14 cellular contexts compared by ENCODE assay signal in the genomic region with DNA sequence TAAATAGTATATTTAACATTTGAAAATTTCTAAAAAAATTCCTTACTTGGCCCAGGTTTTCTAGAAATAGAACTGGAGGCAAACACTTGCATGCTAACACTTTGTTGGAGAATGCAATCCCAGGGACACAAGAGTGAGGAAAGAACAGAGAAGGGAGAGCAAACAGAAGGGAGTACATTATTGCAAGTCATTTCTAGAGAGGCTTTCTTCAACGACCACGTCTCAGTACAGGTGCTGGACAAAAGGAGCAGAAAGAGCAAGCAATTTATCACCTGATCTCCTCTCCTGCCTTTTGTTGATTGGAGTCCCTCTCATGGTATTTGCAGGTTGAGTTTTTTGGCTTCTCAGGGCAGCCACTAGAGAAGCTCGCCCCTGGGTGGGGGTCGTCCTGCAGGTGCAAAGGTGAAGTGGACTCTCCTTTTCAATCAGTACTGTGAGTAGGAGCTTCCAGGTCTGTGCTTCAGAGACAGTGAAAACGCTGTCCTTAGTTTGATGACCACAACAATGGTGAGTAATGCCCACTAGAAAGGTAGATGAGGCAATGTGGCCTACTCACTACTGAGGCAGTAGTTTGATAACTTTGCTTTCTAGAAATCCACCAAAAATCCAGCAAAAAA. TPM values are rescaled to one million over a fixed set of nuclear protein-coding genes. Genes with fewer than 3 reads are reported as not detected.
DNase-seq lines count a peak whose midpoint lies in the region; ATAC-seq and TF ChIP-seq lines count a peak whose summit lies in the region.
"Had no signal": no experiment of that assay in that cellular context is flagged by ENCODE, and none has a peak within 500 bp of the region (broad histone marks: within the 10 kb centered on the region; RNA-seq: fewer than 3 reads in every experiment).

No MANE protein-coding gene starts in this region.

- H4K20me1 ChIP-seq in hepatocyte (ENCODE audit: insufficient read depth, poor library complexity, severe bottlenecking): no peaks in the 10 kb centered on the region

- H3K9me2 ChIP-seq in hepatocyte (replicated peaks; ENCODE audit: insufficient read depth): no peaks in the 10 kb centered on the region

- no peak for DNase-seq in HFF-Myc (ENCODE audit: extremely low read depth, low read depth)
- peak; percentile 42 for DNase-seq in adipocyte (ENCODE audit: low read depth)
- no peak for DNase-seq in hepatocyte (ENCODE audit: low spot score)
- no peak for DNase-seq in thoracic aorta (ENCODE audit: low spot score)
- no peak for DNase-seq in NCI-H69 (lab: John Stamatoyannopoulos, UW)
- DNase-seq: activated naive CD4-positive, alpha-beta T cell; CD4-positive, alpha-beta memory T cell; effector CD4-positive, alpha-beta T cell; mucosa of descending colon; NCI-H1092; thyroid gland had no signal

- H3K9me3 ChIP-seq in adipocyte (ENCODE audit: control insufficient read depth, low read length): no peaks in the 10 kb centered on the region
- no peaks in the 10 kb centered on the region for H3K9me3 ChIP-seq in hepatocyte (ENCODE audit: low read depth)
- H3K9me3 ChIP-seq in thoracic aorta: no peaks in the 10 kb centered on the region
- H3K9me3 ChIP-seq: mucosa of descending colon, thyroid gland had no signal

- H3K27me3 ChIP-seq in adipocyte (replicated peaks; ENCODE audit: control insufficient read depth, insufficient read depth, low read length) (no peaks in the 10 kb centered on the region), hepatocyte (no peaks in the 10 kb centered on the region), thoracic aorta (replicated peaks; ENCODE audit: insufficient read depth) (no peaks in the 10 kb centered on the region)
- H3K27me3 ChIP-seq: thyroid gland had no signal

- no peak overlapping the region for H3K9ac ChIP-seq in adipocyte (ENCODE audit: low read length)

- H3K4me3 ChIP-seq in HFF-Myc (replicated peaks; ENCODE audit: low read depth, low read length) (0 out of 2 replicates have a peak overlapping the region, but pooled peaks have one; percentile 6), adipocyte (ENCODE audit: low read length) (peak overlapping the region; percentile 84), hepatocyte (no peak overlapping the region), thoracic aorta (peak overlapping the region; percentile 77)
- H3K4me3 ChIP-seq: mucosa of descending colon, thyroid gland had no signal

- peaks cover 47% of the 10 kb centered on the region for H3K79me2 ChIP-seq in hepatocyte

- ATAC-seq in thoracic aorta (ENCODE audit: insufficient number of reproducible peaks, low FRiP score, low read depth): no peak
- no peak for ATAC-seq in HG03460 (IDR thresholded peaks at IDR 0.05; ENCODE audit: unreplicated experiment)
- no peak for ATAC-seq in HG02973 (IDR thresholded peaks at IDR 0.05; ENCODE audit: unreplicated experiment)
- ATAC-seq: mucosa of descending colon had no signal

- no peak overlapping the region for H2AFZ ChIP-seq in hepatocyte

- H3K4me1 ChIP-seq in adipocyte (ENCODE audit: control insufficient read depth, insufficient read depth, low read length): peaks cover 45% of the 10 kb centered on the region
- H3K4me1 ChIP-seq in hepatocyte (ENCODE audit: insufficient read depth): peaks cover 8% of the 10 kb centered on the region
- H3K4me1 ChIP-seq in thoracic aorta (ENCODE audit: control insufficient read depth in 1 of 2, low read depth in 2 of 2): peaks cover 30 to 63% of the 10 kb centered on the region in 2 donors
- H3K4me1 ChIP-seq: thyroid gland had no signal

- H3K36me3 ChIP-seq in adipocyte (ENCODE audit: control insufficient read depth, insufficient read depth, low read length, severe bottlenecking) (no peaks in the 10 kb centered on the region), hepatocyte (replicated peaks; ENCODE audit: insufficient read depth, low read depth) (no peaks in the 10 kb centered on the region), thoracic aorta (no peaks in the 10 kb centered on the region)
- H3K36me3 ChIP-seq: thyroid gland had no signal

- 74% methylated on average over 5 of the region's 5 CpGs for WGBS in hepatocyte (ENCODE audit: low lambda C conversion rate, missing lambda C conversion rate)

- TF ChIP-seq CTCF in HFF-Myc (IDR thresholded peaks at IDR 0.05; ENCODE audit: low read depth, low read length, missing control alignments): no peak
- no peak for TF ChIP-seq CTCF in hepatocyte (IDR thresholded peaks at IDR 0.05; ENCODE audit: poor library complexity)
- TF ChIP-seq CTCF in thoracic aorta (IDR thresholded peaks at IDR 0.05): no peak

- peak overlapping the region; percentile 48 for H3K27ac ChIP-seq in hepatocyte
- peak overlapping the region in 1 of 2 donors; percentile 85 for H3K27ac ChIP-seq in thoracic aorta
- H3K27ac ChIP-seq: thyroid gland, VCaP had no signal

- H3K4me2 ChIP-seq in hepatocyte: peak overlapping the region; percentile 86

RNA-seq across cellular contexts. Expression of gene CPED1, which starts 5.2 kb away (rescaled TPM):
- total RNA-seq in hepatocyte (29.4 and 30.5 TPM in 2 replicates), thoracic aorta (100 to 1,000 TPM in 1 of 2 donors, 10 to 100 TPM in 1; 77.4 to 126 TPM)
- polyA plus RNA-seq in hepatocyte: 8.1 and 10.1 TPM in 2 replicates
- polyA plus RNA-seq: CD4-positive, alpha-beta memory T cell had no signal

RNA-seq across cellular contexts. Expression of gene ING3, which starts 43.1 kb away (rescaled TPM):
- total RNA-seq in hepatocyte (21.0 and 29.6 TPM in 2 replicates), thoracic aorta (10 to 100 TPM; 12.3 to 21.2 TPM)
- 14.1 and 17.6 TPM in 2 replicates for polyA plus RNA-seq in hepatocyte
